ENCODE assay signal across 12 cellular contexts in the genomic region with DNA sequence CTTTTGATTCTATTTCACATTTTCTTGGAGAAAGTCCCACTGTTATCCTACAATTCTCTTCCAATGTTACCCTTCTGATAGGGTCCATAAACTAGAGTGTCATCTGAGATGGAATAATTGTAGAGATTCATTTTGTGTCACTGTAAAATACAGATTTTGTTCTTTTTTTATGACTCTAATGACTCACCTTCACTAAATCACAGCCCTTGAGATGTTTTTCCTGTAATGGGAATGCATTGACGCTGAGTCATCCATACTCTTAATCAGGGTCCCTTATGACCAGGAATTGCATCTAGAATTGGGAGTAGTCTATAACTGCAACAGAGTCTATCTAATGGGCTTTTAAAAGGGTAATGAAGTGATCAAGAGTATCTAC.
DNase-seq lines count a peak whose midpoint lies in the region; ATAC-seq, FAIRE-seq and TF ChIP-seq lines count a peak whose summit lies in the region.
"Had no signal": no experiment of that assay in that cellular context is flagged by ENCODE, and none has a peak within 500 bp of the region (broad histone marks: within the 10 kb centered on the region; RNA-seq: fewer than 3 reads in every experiment).

No MANE protein-coding gene starts in this region.

- H3K4me3 ChIP-seq in A549 = no peak overlapping the region

- peak in 1 of 2 experiments; percentile 3; a peak in 1 of 6 replicates for ATAC-seq in A549
- no peak for ATAC-seq in HG03039 (IDR thresholded peaks at IDR 0.05; ENCODE audit: unreplicated experiment)
- no peak for ATAC-seq in GM18909 (IDR thresholded peaks at IDR 0.05; ENCODE audit: poor library complexity, unreplicated experiment)

- no peak for TF ChIP-seq POLR2A in A549 (IDR thresholded peaks at IDR 0.05; ENCODE audit: low read length)

- peak overlapping the region; percentile 69 for H3K4me2 ChIP-seq in A549

- TF ChIP-seq EP300 in A549 (IDR thresholded peaks at IDR 0.05) = no peak; a peak in 1 of 5 replicates

- WGBS in A549 (ENCODE audit: missing lambda C conversion rate) = 4% methylated on average over 1 of the region's 1 CpG

- POLR2A ChIA-PET in A549 (lab: Yijun Ruan, JAX) = no interaction called here

- H3K27ac ChIP-seq in A549 = peak overlapping the region; percentile 61 to 87

- CTCF ChIA-PET in A549 (lab: Yijun Ruan, JAX) = interaction anchor here (0.8 kb wide), 1 partner anchor 18 kb away, joined by 3 read pairs; no protein-coding TSS in a partner anchor

- TF ChIP-seq CTCF in A549 (IDR thresholded peaks at IDR 0.05) = no peak

- TF ChIP-seq RAD21 in A549 (conservative IDR thresholded peaks at IDR 0.05 in 1 of 2, IDR thresholded peaks at IDR 0.05 in 1 of 2) = peak in 1 of 2 experiments; percentile 18; a peak in 1 of 5 replicates

- H3K4me1 ChIP-seq in A549 = peaks cover 78% of the 10 kb centered on the region

- H3K9me3 ChIP-seq in A549 = no peaks in the 10 kb centered on the region

- peak; percentile 25 to 61 for DNase-seq in A549 (ENCODE audit: low read depth in 1 of 2, low spot score in 1 of 2)
- DNase-seq in HPDE6-E6E7 (ENCODE audit: extremely low spot score) = peak; percentile 56
- peak; percentile 79 for DNase-seq in amniotic epithelial cell (ENCODE audit: low read depth)
- peak; percentile 86 for DNase-seq in iris pigment epithelial cell (ENCODE audit: low read depth)
- no peak for DNase-seq in GOT3 (lab: John Stamatoyannopoulos, UW)
- DNase-seq in amygdala (lab: John Stamatoyannopoulos, UW) = no peak
- DNase-seq: GF-D8, NCI-H1436 treated with DMSO at 0.1 percent for 48 hours, OCI-M1 had no signal

- peak; percentile 95 for FAIRE-seq in A549 (lab: Jason Lieb, UNC)
- FAIRE-seq: H1 had no signal

TF ChIP-seq in A549, 52 proteins besides CTCF, POLR2A, EP300 and RAD21 (continues in another document):
- TF ChIP-seq, protein P1, sequence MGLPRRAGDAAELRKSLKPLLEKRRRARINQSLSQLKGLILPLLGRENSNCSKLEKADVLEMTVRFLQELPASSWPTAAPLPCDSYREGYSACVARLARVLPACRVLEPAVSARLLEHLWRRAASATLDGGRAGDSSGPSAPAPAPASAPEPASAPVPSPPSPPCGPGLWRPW (IDR thresholded peaks at IDR 0.05) = no peak
- peak; percentile 72 for TF ChIP-seq FOSL2 (IDR thresholded peaks at IDR 0.05)
- peak; percentile 96 for TF ChIP-seq FOSL2 (CRISPR knock-in tag; IDR thresholded peaks at IDR 0.05)
- TF ChIP-seq TP53 (CRISPR knock-in tag; IDR thresholded peaks at IDR 0.05) = no peak
- no peak for TF ChIP-seq SREBF2 (IDR thresholded peaks at IDR 0.05)
- TF ChIP-seq NPAS2 (CRISPR knock-in tag; IDR thresholded peaks at IDR 0.05; ENCODE audit: borderline replicate concordance) = no peak
- no peak for TF ChIP-seq TFCP2L1 (CRISPR knock-in tag; IDR thresholded peaks at IDR 0.05)
- TF ChIP-seq, protein P2, sequence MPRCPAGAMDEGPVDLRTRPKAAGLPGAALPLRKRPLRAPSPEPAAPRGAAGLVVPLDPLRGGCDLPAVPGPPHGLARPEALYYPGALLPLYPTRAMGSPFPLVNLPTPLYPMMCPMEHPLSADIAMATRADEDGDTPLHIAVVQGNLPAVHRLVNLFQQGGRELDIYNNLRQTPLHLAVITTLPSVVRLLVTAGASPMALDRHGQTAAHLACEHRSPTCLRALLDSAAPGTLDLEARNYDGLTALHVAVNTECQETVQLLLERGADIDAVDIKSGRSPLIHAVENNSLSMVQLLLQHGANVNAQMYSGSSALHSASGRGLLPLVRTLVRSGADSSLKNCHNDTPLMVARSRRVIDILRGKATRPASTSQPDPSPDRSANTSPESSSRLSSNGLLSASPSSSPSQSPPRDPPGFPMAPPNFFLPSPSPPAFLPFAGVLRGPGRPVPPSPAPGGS (IDR thresholded peaks at IDR 0.05) = no peak
- TF ChIP-seq, protein P3, sequence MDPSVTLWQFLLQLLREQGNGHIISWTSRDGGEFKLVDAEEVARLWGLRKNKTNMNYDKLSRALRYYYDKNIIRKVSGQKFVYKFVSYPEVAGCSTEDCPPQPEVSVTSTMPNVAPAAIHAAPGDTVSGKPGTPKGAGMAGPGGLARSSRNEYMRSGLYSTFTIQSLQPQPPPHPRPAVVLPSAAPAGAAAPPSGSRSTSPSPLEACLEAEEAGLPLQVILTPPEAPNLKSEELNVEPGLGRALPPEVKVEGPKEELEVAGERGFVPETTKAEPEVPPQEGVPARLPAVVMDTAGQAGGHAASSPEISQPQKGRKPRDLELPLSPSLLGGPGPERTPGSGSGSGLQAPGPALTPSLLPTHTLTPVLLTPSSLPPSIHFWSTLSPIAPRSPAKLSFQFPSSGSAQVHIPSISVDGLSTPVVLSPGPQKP (IDR thresholded peaks at IDR 0.05; ENCODE audit: low read depth, low read length) = no peak
- TF ChIP-seq ZSCAN20 (CRISPR knock-in tag; IDR thresholded peaks at IDR 0.05) = no peak
- TF ChIP-seq, protein P4, sequence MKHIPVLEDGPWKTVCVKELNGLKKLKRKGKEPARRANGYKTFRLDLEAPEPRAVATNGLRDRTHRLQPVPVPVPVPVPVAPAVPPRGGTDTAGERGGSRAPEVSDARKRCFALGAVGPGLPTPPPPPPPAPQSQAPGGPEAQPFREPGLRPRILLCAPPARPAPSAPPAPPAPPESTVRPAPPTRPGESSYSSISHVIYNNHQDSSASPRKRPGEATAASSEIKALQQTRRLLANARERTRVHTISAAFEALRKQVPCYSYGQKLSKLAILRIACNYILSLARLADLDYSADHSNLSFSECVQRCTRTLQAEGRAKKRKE (CRISPR knock-in tag; IDR thresholded peaks at IDR 0.05; ENCODE audit: low read depth) = no peak
- TF ChIP-seq, protein P5, sequence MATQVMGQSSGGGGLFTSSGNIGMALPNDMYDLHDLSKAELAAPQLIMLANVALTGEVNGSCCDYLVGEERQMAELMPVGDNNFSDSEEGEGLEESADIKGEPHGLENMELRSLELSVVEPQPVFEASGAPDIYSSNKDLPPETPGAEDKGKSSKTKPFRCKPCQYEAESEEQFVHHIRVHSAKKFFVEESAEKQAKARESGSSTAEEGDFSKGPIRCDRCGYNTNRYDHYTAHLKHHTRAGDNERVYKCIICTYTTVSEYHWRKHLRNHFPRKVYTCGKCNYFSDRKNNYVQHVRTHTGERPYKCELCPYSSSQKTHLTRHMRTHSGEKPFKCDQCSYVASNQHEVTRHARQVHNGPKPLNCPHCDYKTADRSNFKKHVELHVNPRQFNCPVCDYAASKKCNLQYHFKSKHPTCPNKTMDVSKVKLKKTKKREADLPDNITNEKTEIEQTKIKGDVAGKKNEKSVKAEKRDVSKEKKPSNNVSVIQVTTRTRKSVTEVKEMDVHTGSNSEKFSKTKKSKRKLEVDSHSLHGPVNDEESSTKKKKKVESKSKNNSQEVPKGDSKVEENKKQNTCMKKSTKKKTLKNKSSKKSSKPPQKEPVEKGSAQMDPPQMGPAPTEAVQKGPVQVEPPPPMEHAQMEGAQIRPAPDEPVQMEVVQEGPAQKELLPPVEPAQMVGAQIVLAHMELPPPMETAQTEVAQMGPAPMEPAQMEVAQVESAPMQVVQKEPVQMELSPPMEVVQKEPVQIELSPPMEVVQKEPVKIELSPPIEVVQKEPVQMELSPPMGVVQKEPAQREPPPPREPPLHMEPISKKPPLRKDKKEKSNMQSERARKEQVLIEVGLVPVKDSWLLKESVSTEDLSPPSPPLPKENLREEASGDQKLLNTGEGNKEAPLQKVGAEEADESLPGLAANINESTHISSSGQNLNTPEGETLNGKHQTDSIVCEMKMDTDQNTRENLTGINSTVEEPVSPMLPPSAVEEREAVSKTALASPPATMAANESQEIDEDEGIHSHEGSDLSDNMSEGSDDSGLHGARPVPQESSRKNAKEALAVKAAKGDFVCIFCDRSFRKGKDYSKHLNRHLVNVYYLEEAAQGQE (IDR thresholded peaks at IDR 0.05) = no peak
- TF ChIP-seq EHF (CRISPR knock-in tag; IDR thresholded peaks at IDR 0.05) = no peak
- TF ChIP-seq KDM5A (IDR thresholded peaks at IDR 0.05) = no peak
- no peak for TF ChIP-seq HOXB5 (CRISPR knock-in tag; IDR thresholded peaks at IDR 0.05)
- TF ChIP-seq PHF8 (IDR thresholded peaks at IDR 0.05; ENCODE audit: borderline replicate concordance, low read depth) = no peak
- TF ChIP-seq RARB (CRISPR knock-in tag; IDR thresholded peaks at IDR 0.05) = no peak
- TF ChIP-seq, protein P6, sequence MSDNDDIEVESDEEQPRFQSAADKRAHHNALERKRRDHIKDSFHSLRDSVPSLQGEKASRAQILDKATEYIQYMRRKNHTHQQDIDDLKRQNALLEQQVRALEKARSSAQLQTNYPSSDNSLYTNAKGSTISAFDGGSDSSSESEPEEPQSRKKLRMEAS (IDR thresholded peaks at IDR 0.05) = no peak
- TF ChIP-seq, protein P7, sequence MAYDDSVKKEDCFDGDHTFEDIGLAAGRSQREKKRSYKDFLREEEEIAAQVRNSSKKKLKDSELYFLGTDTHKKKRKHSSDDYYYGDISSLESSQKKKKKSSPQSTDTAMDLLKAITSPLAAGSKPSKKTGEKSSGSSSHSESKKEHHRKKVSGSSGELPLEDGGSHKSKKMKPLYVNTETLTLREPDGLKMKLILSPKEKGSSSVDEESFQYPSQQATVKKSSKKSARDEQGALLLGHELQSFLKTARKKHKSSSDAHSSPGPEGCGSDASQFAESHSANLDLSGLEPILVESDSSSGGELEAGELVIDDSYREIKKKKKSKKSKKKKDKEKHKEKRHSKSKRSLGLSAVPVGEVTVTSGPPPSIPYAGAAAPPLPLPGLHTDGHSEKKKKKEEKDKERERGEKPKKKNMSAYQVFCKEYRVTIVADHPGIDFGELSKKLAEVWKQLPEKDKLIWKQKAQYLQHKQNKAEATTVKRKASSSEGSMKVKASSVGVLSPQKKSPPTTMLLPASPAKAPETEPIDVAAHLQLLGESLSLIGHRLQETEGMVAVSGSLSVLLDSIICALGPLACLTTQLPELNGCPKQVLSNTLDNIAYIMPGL (CRISPR knock-in tag; IDR thresholded peaks at IDR 0.05; ENCODE audit: borderline replicate concordance) = no peak
- TF ChIP-seq MAZ (IDR thresholded peaks at IDR 0.05; ENCODE audit: borderline replicate concordance, low read depth, low read length) = no peak
- TF ChIP-seq, protein P8, sequence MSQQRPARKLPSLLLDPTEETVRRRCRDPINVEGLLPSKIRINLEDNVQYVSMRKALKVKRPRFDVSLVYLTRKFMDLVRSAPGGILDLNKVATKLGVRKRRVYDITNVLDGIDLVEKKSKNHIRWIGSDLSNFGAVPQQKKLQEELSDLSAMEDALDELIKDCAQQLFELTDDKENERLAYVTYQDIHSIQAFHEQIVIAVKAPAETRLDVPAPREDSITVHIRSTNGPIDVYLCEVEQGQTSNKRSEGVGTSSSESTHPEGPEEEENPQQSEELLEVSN (IDR thresholded peaks at IDR 0.05; ENCODE audit: borderline replicate concordance, low read depth) = no peak
- no peak for TF ChIP-seq BHLHE40 (IDR thresholded peaks at IDR 0.05; ENCODE audit: low read depth, low read length)
- no peak for TF ChIP-seq RCOR1 (IDR thresholded peaks at IDR 0.05; ENCODE audit: low read depth, low read length)
- TF ChIP-seq GATA3 (IDR thresholded peaks at IDR 0.05; ENCODE audit: borderline replicate concordance) = peak; percentile 52; the same call in 1 of the 2 replicates

Comparison
In these comparisons a context has a peak if more than half of its experiments do, and no peak if none do; other contexts are left out.
1. DNase-seq: peak in A549 (2 of 2), HPDE6-E6E7 (single experiment), amniotic epithelial cell (single experiment) and iris pigment epithelial cell (single experiment); none in GOT3 (single experiment) and amygdala (0 of 56).